Comparison of ENCODE assay signal across 1 cellular context in the genomic region with DNA sequence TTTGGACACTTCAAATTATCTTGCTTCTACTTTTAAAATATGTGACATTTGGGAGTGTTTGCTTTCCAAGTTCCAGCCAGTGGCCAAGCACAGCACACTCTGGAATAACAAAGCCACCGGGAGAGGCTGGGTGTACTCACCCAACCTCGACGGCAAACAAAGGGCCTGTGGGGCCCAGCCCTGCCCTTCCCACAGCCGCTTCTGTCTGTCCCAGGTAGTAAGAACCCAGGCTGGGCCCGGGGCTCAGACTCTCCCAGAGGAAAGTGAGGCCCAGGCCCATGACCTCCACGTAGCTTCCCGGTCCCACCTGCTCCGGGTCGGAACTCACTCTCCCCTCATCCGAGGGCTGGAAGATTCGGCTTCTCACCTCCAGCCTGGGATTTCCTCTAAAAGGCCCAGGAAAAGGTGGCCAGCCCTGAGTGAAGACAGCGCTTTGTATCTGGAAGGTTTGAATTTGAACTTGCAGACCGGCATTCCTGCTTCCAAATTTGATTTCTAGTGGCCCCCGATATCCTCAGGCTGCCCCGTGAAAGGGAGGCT.
TF ChIP-seq lines count a peak whose summit lies in the region.

No MANE protein-coding gene starts in this region.

TF ChIP-seq in Ishikawa, 13 proteins besides CTCF, POLR2A, EP300 and RAD21 (continued from another document):
- TF ChIP-seq TEAD4 (IDR thresholded peaks at IDR 0.05): peak; percentile 40; the same call in 1 of the 2 replicates
- TF ChIP-seq NFIC (IDR thresholded peaks at IDR 0.05): peak; percentile 58
- no peak for TF ChIP-seq EGR1 (IDR thresholded peaks at IDR 0.05)
- TF ChIP-seq FOXM1 (IDR thresholded peaks at IDR 0.05; ENCODE audit: borderline replicate concordance, low read depth): peak; percentile 41; the same call in 1 of the 2 replicates
- TF ChIP-seq, protein P1, sequence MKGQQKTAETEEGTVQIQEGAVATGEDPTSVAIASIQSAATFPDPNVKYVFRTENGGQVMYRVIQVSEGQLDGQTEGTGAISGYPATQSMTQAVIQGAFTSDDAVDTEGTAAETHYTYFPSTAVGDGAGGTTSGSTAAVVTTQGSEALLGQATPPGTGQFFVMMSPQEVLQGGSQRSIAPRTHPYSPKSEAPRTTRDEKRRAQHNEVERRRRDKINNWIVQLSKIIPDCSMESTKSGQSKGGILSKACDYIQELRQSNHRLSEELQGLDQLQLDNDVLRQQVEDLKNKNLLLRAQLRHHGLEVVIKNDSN (IDR thresholded peaks at IDR 0.05): 0 out of 2 replicates have a peak, but pooled peaks have one; percentile 4
- TF ChIP-seq YY1 (IDR thresholded peaks at IDR 0.05; ENCODE audit: low read depth): 0 out of 2 replicates have a peak, but pooled peaks have one; percentile 17
- TF ChIP-seq, protein P2, sequence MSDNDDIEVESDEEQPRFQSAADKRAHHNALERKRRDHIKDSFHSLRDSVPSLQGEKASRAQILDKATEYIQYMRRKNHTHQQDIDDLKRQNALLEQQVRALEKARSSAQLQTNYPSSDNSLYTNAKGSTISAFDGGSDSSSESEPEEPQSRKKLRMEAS (IDR thresholded peaks at IDR 0.05): peak; percentile 56
